In genomic region chr7:13988765-13989137, GRCh38 we compare ENCODE assay signal across 8 cellular contexts. TPM values are rescaled to one million over a fixed set of nuclear protein-coding genes. Genes with fewer than 3 reads are reported as not detected.
DNase-seq lines count a peak whose midpoint lies in the region; ATAC-seq, FAIRE-seq and TF ChIP-seq lines count a peak whose summit lies in the region.

No MANE protein-coding gene starts in this region.

- H3K4me3 ChIP-seq in WERI-Rb-1 (ENCODE audit: low read depth, low read length) (peak overlapping the region; percentile 91), iPS-20b (ENCODE audit: low read length) (peak overlapping the region; percentile 88), thoracic aorta (peak overlapping the region; percentile 81)

- H3K9me3 ChIP-seq in WERI-Rb-1 (ENCODE audit: severe bottlenecking): no peaks in the 10 kb centered on the region
- H3K9me3 ChIP-seq in iPS-20b (ENCODE audit: insufficient read depth, low read depth, low read length): no peaks in the 10 kb centered on the region
- H3K9me3 ChIP-seq in thoracic aorta: no peaks in the 10 kb centered on the region

- peaks cover 40% of the 10 kb centered on the region for H3K4me1 ChIP-seq in iPS-20b (ENCODE audit: insufficient read depth, low read length)
- H3K4me1 ChIP-seq in thoracic aorta (ENCODE audit: control insufficient read depth in 1 of 2, low read depth in 2 of 2): peaks cover 9% of the 10 kb centered on the region in 2 donors

- ATAC-seq in thoracic aorta (ENCODE audit: insufficient number of reproducible peaks, low FRiP score, low read depth) (no peak), GM21360 (IDR thresholded peaks at IDR 0.05; ENCODE audit: unreplicated experiment) (no peak)

- peak; percentile 14; the same call in 1 of the 2 replicates for TF ChIP-seq CTCF in WERI-Rb-1 (IDR thresholded peaks at IDR 0.05; ENCODE audit: low read depth, low read length)
- no peak for TF ChIP-seq CTCF in thoracic aorta (IDR thresholded peaks at IDR 0.05)

- H3K27ac ChIP-seq in WERI-Rb-1 (peak overlapping the region; percentile 61; the same call in 1 of the 2 replicates), iPS-20b (ENCODE audit: low read length) (peak overlapping the region; percentile 65), thoracic aorta (peak overlapping the region; percentile 83 to 89)

- intact Hi-C loops in posterior cingulate gyrus (cut with DNase I): no loop called here

- TF ChIP-seq POLR2A in GM12892 (IDR thresholded peaks at IDR 0.05; ENCODE audit: low read depth, low read length): no peak

- no peaks in the 10 kb centered on the region for H3K36me3 ChIP-seq in WERI-Rb-1
- peaks cover 12% of the 10 kb centered on the region; the same call in 1 of the 2 replicates for H3K36me3 ChIP-seq in iPS-20b (ENCODE audit: insufficient read depth, low read depth, low read length)
- H3K36me3 ChIP-seq in thoracic aorta: no peaks in the 10 kb centered on the region

- no peak for FAIRE-seq in GM12892 (lab: Jason Lieb, UNC)

- DNase-seq in DMS53 (lab: John Stamatoyannopoulos, UW) (peak; percentile 50), DMS53 treated with DMSO at 0.1 percent for 48 hours (lab: John Stamatoyannopoulos, UW; ENCODE audit: unreplicated experiment) (no peak), WERI-Rb-1 (peak; percentile 57), thoracic aorta (ENCODE audit: low spot score) (no peak), GM12892 (ENCODE audit: insufficient read length) (no peak), posterior cingulate gyrus (no peak)

- H3K9ac ChIP-seq in iPS-20b (ENCODE audit: low read depth, low read length): peak overlapping the region; percentile 91; the same call in 1 of the 2 replicates

- H3K27me3 ChIP-seq in WERI-Rb-1 (ENCODE audit: insufficient read depth, low read depth, severe bottlenecking) (no peaks in the 10 kb centered on the region), iPS-20b (ENCODE audit: insufficient read depth, low read length) (no peaks in the 10 kb centered on the region), thoracic aorta (replicated peaks; ENCODE audit: insufficient read depth) (no peaks in the 10 kb centered on the region)

RNA-seq across cellular contexts. Expression of gene ETV1, which starts 0.7 kb away (rescaled TPM):
- total RNA-seq in thoracic aorta: 1 to 10 TPM; 5.9 to 8.7 TPM
- polyA plus RNA-seq in GM12892 (2012; ENCODE audit: missing spikeins): not detected

Comparison
In these comparisons a context has a peak if more than half of its experiments do, and no peak if none do; other contexts are left out.
1. DNase-seq: peak in DMS53 (single experiment) and WERI-Rb-1 (single experiment); none in DMS53 treated with DMSO at 0.1 percent for 48 hours (single experiment), thoracic aorta (single experiment), GM12892 (single experiment) and posterior cingulate gyrus (0 of 10).
2. Peak in every context shown above with its lines, with median percentiles within 50 percentile points of each other: H3K27ac ChIP-seq and H3K4me3 ChIP-seq.